In genomic region chr3:96865605-96866004, GRCh38 we compare ENCODE assay signal across 23 cellular contexts. TPM values are rescaled to one million over a fixed set of nuclear protein-coding genes. Genes with fewer than 3 reads are reported as not detected.
DNase-seq lines count a peak whose midpoint lies in the region; ATAC-seq, FAIRE-seq and TF ChIP-seq lines count a peak whose summit lies in the region.
"Had no signal": no experiment of that assay in that cellular context is flagged by ENCODE, and none has a peak within 500 bp of the region (broad histone marks: within the 10 kb centered on the region; RNA-seq: fewer than 3 reads in every experiment).

No MANE protein-coding gene starts in this region.

- no TSS peak for BruUV-seq in GM12878 (replicated peaks; lab: Mats Ljungman, UMichigan)

- no peak for TF ChIP-seq RAD21 in GM12878 (IDR thresholded peaks at IDR 0.05; ENCODE audit: insufficient read depth, low read depth, low read length)

- TF ChIP-seq POLR2A in GM12878 (IDR thresholded peaks at IDR 0.05; ENCODE audit: low read depth, low read length) (no peak), erythroblast (IDR thresholded peaks at IDR 0.05; ENCODE audit: low read length) (no peak)

- TF ChIP-seq EP300 in GM12878 (IDR thresholded peaks at IDR 0.05; ENCODE audit: borderline replicate concordance in 1 of 2, control insufficient read depth in 1 of 2, low read depth in 2 of 2, low read length in 2 of 2) = no peak

- SMC1A ChIA-PET in GM12878 (lab: Charles Lee; ENCODE audit: uncharacterized antibody, unreplicated experiment) = no interaction called here

- H3K4me3 ChIP-seq in KMS-11 (IDR thresholded peaks at IDR 0.05; ENCODE audit: insufficient read depth, low read depth, low read length) (no peak overlapping the region), OCI-LY1 (ENCODE audit: low read depth, low read length, poor library complexity, severe bottlenecking) (no peak overlapping the region), GM12878 (no peak overlapping the region)
- H3K4me3 ChIP-seq in CD8-positive, alpha-beta T cell (ENCODE audit: low read depth, low read length) = no peak overlapping the region
- H3K4me3 ChIP-seq: A549, HAP-1 had no signal

- H3K4me1 Mint-ChIP-seq in CD8-positive, alpha-beta T cell (ENCODE audit: low read depth) = no peaks in the 10 kb centered on the region

- POLR2A ChIA-PET in GM12878 (lab: Charles Lee) = interaction anchor here (0.7 kb wide), 1 partner anchor 1205 kb away, joined by 3 read pairs; no protein-coding TSS in a partner anchor
- POLR2A ChIA-PET in CD8-positive, alpha-beta T cell (lab: Charles Lee) = no interaction called here

- no peaks in the 10 kb centered on the region for H3K9me2 ChIP-seq in OCI-LY1 (ENCODE audit: low read depth, low read length)

- DNase-seq in Caki2 (ENCODE audit: low read depth) (peak; percentile 2), GM12878 (ENCODE audit: low read depth, low spot score) (no peak), midbrain (lab: John Stamatoyannopoulos, UW) (no peak), erythroblast (lab: John Stamatoyannopoulos, UW) (no peak)
- no peak for DNase-seq in CD8-positive, alpha-beta T cell
- no peak for DNase-seq in stimulated activated naive CD4-positive, alpha-beta T cell treated with Interleukin-2 at 50 U/mL for 16 hours (lab: John Stamatoyannopoulos, UW)
- DNase-seq: AML-193; Calu3; CD4-positive, alpha-beta T cell; DMS53; DND-41; EL had no signal

- no peaks in the 10 kb centered on the region for H3K36me3 ChIP-seq in KMS-11 (ENCODE audit: insufficient read depth)
- H3K36me3 ChIP-seq in OCI-LY1 (ENCODE audit: insufficient read depth, low read length) = no peaks in the 10 kb centered on the region
- H3K36me3 ChIP-seq in GM12878 (ENCODE audit: control insufficient read depth in 2 of 2, insufficient read depth in 2 of 2, low read length in 1 of 2) = no peaks in the 10 kb centered on the region
- no peaks in the 10 kb centered on the region for H3K36me3 ChIP-seq in CD8-positive, alpha-beta T cell (ENCODE audit: insufficient read depth, low read length)
- H3K36me3 ChIP-seq: HAP-1 had no signal

- CTCF ChIA-PET in GM12878 (lab: Yijun Ruan, JAX) = interaction anchor here (0.6 kb wide), 1 partner anchor 19 kb away, joined by 3 read pairs; no protein-coding TSS in a partner anchor
- CTCF ChIA-PET in CD8-positive, alpha-beta T cell (lab: Charles Lee) = no interaction called here

- in situ Hi-C loops in Caki2 (cut with HindIII; ENCODE audit: low pct_unique_long_range_greater_than_20kb, low sequenced_read_pairs) (no loop called here), GM12878 (cut with MboI) (loop anchor here (10.0 kb wide), 1 partner anchor 849 kb away; no protein-coding TSS in a partner anchor)

- H3K9ac ChIP-seq in KMS-11 (0 out of 2 replicates have a peak overlapping the region, but pooled peaks have one; percentile 20), OCI-LY1 (ENCODE audit: low read length) (no peak overlapping the region), GM12878 (ENCODE audit: control insufficient read depth, insufficient read depth, low read length) (no peak overlapping the region)

- peak overlapping the region; percentile 34 for H3K4me2 ChIP-seq in KMS-11
- H3K4me2 ChIP-seq in OCI-LY1 (ENCODE audit: low read length) = no peak overlapping the region
- no peak overlapping the region for H3K4me2 ChIP-seq in GM12878 (ENCODE audit: control insufficient read depth, insufficient read depth)
- H3K4me2 ChIP-seq: A549 had no signal

- H3K27me3 Mint-ChIP-seq in CD8-positive, alpha-beta T cell (ENCODE audit: low read depth) = no peaks in the 10 kb centered on the region
- H3K27me3 Mint-ChIP-seq: CD4-positive, alpha-beta T cell had no signal

- no peaks in the 10 kb centered on the region for H3K79me2 ChIP-seq in KMS-11 (ENCODE audit: insufficient read depth, low read depth)
- H3K79me2 ChIP-seq in OCI-LY1 (ENCODE audit: insufficient read depth, low read length) = no peaks in the 10 kb centered on the region
- H3K79me2 ChIP-seq in GM12878 (ENCODE audit: control insufficient read depth, insufficient read depth, low read length) = no peaks in the 10 kb centered on the region

- RAD21 ChIA-PET in GM12878 (lab: Charles Lee; ENCODE audit: unreplicated experiment) = no interaction called here

- TF ChIP-seq CTCF in KMS-11 (conservative IDR thresholded peaks at IDR 0.05; ENCODE audit: low read depth, low read length) (no peak), OCI-LY1 (IDR thresholded peaks at IDR 0.05; ENCODE audit: low read length) (no peak), GM12878 (IDR thresholded peaks at IDR 0.05 in 2 of 3, conservative IDR thresholded peaks at IDR 0.05 in 1 of 3; ENCODE audit: control insufficient read depth in 2 of 3, extremely low read depth in 1 of 3, insufficient read depth in 1 of 3, low read depth in 3 of 3, low read length in 3 of 3) (no peak)
- no peak for TF ChIP-seq CTCF in CD8-positive, alpha-beta T cell (IDR thresholded peaks at IDR 0.05)

- 0% methylated on average over 2 of the region's 2 CpGs for WGBS in GM12878 (ENCODE audit: insufficient coverage, insufficient replicate concordance, low lambda C conversion rate, missing lambda C conversion rate)

- H2AFZ ChIP-seq in KMS-11 (ENCODE audit: low read depth) = no peak overlapping the region
- peak overlapping the region; percentile 34; the same call in 1 of the 2 replicates for H2AFZ ChIP-seq in OCI-LY1 (ENCODE audit: low read length)
- no peak overlapping the region; the same call in 1 of the 2 replicates for H2AFZ ChIP-seq in GM12878 (ENCODE audit: control insufficient read depth, low read depth, low read length)

- H4K20me1 ChIP-seq in KMS-11 (ENCODE audit: insufficient read depth) = no peaks in the 10 kb centered on the region
- H4K20me1 ChIP-seq in OCI-LY1 (ENCODE audit: insufficient read depth, low read length) = no peaks in the 10 kb centered on the region
- no peaks in the 10 kb centered on the region for H4K20me1 ChIP-seq in GM12878 (ENCODE audit: control insufficient read depth, insufficient read depth)

- H3K4me3 Mint-ChIP-seq in CD8-positive, alpha-beta T cell = no peak overlapping the region
- H3K4me3 Mint-ChIP-seq: CD4-positive, alpha-beta T cell had no signal

- H3K27me3 ChIP-seq in KMS-11 (ENCODE audit: insufficient read depth, low read depth) = no peaks in the 10 kb centered on the region
- H3K27me3 ChIP-seq in OCI-LY1 (ENCODE audit: insufficient read depth, low read length) = no peaks in the 10 kb centered on the region
- no peaks in the 10 kb centered on the region for H3K27me3 ChIP-seq in GM12878 (replicated peaks in 1 of 2; ENCODE audit: control insufficient read depth in 2 of 2, insufficient read depth in 2 of 2, low read length in 1 of 2)
- H3K27me3 ChIP-seq in CD8-positive, alpha-beta T cell (ENCODE audit: insufficient read depth, low read length) = no peaks in the 10 kb centered on the region

- H3K4me1 ChIP-seq in KMS-11 (ENCODE audit: low read depth, poor library complexity, severe bottlenecking) (peaks cover 27% of the 10 kb centered on the region), OCI-LY1 (ENCODE audit: insufficient read depth, low read length, severe bottlenecking) (no peaks in the 10 kb centered on the region), GM12878 (ENCODE audit: control insufficient read depth, insufficient read depth, low read length) (no peaks in the 10 kb centered on the region)
- H3K4me1 ChIP-seq in CD8-positive, alpha-beta T cell (ENCODE audit: insufficient read depth, low read length) = no peaks in the 10 kb centered on the region
- H3K4me1 ChIP-seq: A549, HAP-1 had no signal

- H3K36me3 Mint-ChIP-seq in CD8-positive, alpha-beta T cell = no peaks in the 10 kb centered on the region

- no peak overlapping the region for H3K27ac Mint-ChIP-seq in CD8-positive, alpha-beta T cell
- H3K27ac Mint-ChIP-seq: CD4-positive, alpha-beta T cell had no signal

- intact Hi-C loops in GM12878 (cut with micrococcal nuclease; ENCODE audit: unreplicated experiment) = loop anchor here (2.0 to 10.0 kb wide), 2 partner anchors 269 to 853 kb away; no protein-coding TSS in a partner anchor
- intact Hi-C loops in CD8-positive, alpha-beta T cell (cut with DNase I, micrococcal nuclease) = no loop called here

- H3K9me3 ChIP-seq in OCI-LY1 (ENCODE audit: low read length) (no peaks in the 10 kb centered on the region), GM12878 (replicated peaks; ENCODE audit: control insufficient read depth, insufficient read depth, low read length) (no peaks in the 10 kb centered on the region)
- no peaks in the 10 kb centered on the region for H3K9me3 ChIP-seq in CD8-positive, alpha-beta T cell (ENCODE audit: low read length)
- H3K9me3 ChIP-seq: A549, HAP-1 had no signal

- H3F3A ChIP-seq in OCI-LY1 (ENCODE audit: insufficient read depth, low read length) = no peaks in the 10 kb centered on the region

- ATAC-seq in GM12878 = peak; percentile 63
- no peak for ATAC-seq in CD8-positive, alpha-beta T cell
- ATAC-seq: A549 had no signal

- no peak for FAIRE-seq in GM12878 (lab: Jason Lieb, UNC)
- FAIRE-seq: A549, GM12892, GM18507 had no signal

- H3K27ac ChIP-seq in KMS-11 = peak overlapping the region; percentile 48; the same call in 1 of the 2 replicates
- H3K27ac ChIP-seq in OCI-LY1 (ENCODE audit: low read depth, low read length, poor library complexity, severe bottlenecking) = no peak overlapping the region
- no peak overlapping the region for H3K27ac ChIP-seq in GM12878 (ENCODE audit: control insufficient read depth, insufficient read depth)
- no peak overlapping the region for H3K27ac ChIP-seq in CD8-positive, alpha-beta T cell (ENCODE audit: low read depth, low read length)
- H3K27ac ChIP-seq: 22Rv1, A549, C4-2B, HL-60 had no signal

- H3K9me3 Mint-ChIP-seq in CD8-positive, alpha-beta T cell = no peaks in the 10 kb centered on the region
- H3K9me3 Mint-ChIP-seq: CD4-positive, alpha-beta T cell had no signal

TF ChIP-seq in GM12878, 131 proteins besides CTCF, POLR2A, EP300 and RAD21 (continues in another document):
- no peak for TF ChIP-seq CHD4 (IDR thresholded peaks at IDR 0.05)
- TF ChIP-seq CHD1 (IDR thresholded peaks at IDR 0.05; ENCODE audit: low read depth, low read length) = no peak

RNA-seq across cellular contexts. Expression of gene EPHA6, which starts 51.2 kb away (rescaled TPM):
- total RNA-seq in Caki2 (2014; rRNA removed; shearing (Covaris generic); ENCODE audit: low replicate concordance) = 3.2 TPM in 1 of 2 replicates, not detected in the other
- total RNA-seq in GM12878 (2013; cell fraction: nucleolus; rRNA removed) = not detected in 2 replicates
- not detected in 2 replicates for total RNA-seq in GM12878 (2014; rRNA removed)
- not detected in 2 replicates for total RNA-seq in GM12878 (2014; rRNA removed; fragmentation: Illumina TruSeq; extraction: Trizol)
- not detected in 2 replicates for total RNA-seq in GM12878 (2021)
- not detected for polyA plus RNA-seq in GM12878 (2011; ENCODE audit: low read depth)
- not detected in 2 replicates for polyA plus RNA-seq in GM12878 (2011; rRNA removed)
- polyA plus RNA-seq in GM12878 (2011; cell fraction: cytosol; rRNA removed) = not detected in 2 replicates
- not detected in 2 replicates for polyA plus RNA-seq in GM12878 (2011; cell fraction: nucleus; rRNA removed)
- polyA plus RNA-seq in GM12878 (2012) = not detected in 2 replicates
- not detected in 2 replicates for polyA plus RNA-seq in GM12878 (2014; fragmentation: Illumina TruSeq; extraction: Trizol)
- polyA plus RNA-seq in GM12878 (2014; fragmentation: Nextera tagmentation; extraction: Ambion mirVana) = not detected
- not detected in 2 replicates for polyA plus RNA-seq in GM12878 (2014; rRNA removed)
- polyA plus RNA-seq in GM12878 (2016; fragmentation: Nextera tagmentation; extraction: Ambion mirVana) = not detected
- not detected in 2 replicates for polyA minus RNA-seq in GM12878 (2011; rRNA and poly(A)+ RNA removed)
- polyA minus RNA-seq in GM12878 (2011; cell fraction: cytosol; rRNA and poly(A)+ RNA removed) = not detected in 2 replicates
- not detected in 2 replicates for polyA minus RNA-seq in GM12878 (2011; cell fraction: nucleus; rRNA and poly(A)+ RNA removed)
- not detected for total RNA-seq in CD8-positive, alpha-beta T cell
- total RNA-seq: CD4-positive, alpha-beta T cell; G401 had no signal
- polyA plus RNA-seq: BJ had no signal
